20 cellular contexts compared by ENCODE assay signal in the genomic region with DNA sequence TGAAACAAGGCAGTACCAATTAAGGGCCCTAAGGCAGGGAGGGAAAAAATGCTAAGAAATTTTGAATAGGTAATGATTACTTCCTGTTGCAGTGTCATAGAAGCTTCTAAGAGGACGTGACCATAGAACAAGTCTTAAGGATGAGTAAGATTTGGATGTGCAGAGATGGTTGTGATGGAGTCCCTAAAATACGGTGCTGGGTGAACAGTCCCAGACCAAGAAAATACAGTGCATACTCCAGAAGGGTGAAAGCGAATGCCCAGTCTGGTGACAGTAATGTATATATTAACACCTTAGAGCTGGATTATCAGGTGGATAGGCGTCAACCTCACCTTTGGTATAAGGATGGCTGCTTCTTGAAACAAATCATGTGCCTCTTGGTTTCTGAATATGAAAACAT.
DNase-seq lines count a peak whose midpoint lies in the region; ATAC-seq, FAIRE-seq and TF ChIP-seq lines count a peak whose summit lies in the region.
"Had no signal": no experiment of that assay in that cellular context is flagged by ENCODE, and none has a peak within 500 bp of the region (broad histone marks: within the 10 kb centered on the region; RNA-seq: fewer than 3 reads in every experiment).

No MANE protein-coding gene starts in this region.

- RAD21 ChIA-PET in GM12878 (lab: Charles Lee; ENCODE audit: unreplicated experiment), result interaction anchor here (1.0 to 1.5 kb wide), 6 partner anchors 18 to 180 kb away, joined by 3 to 4 read pairs (median 3); no protein-coding TSS in a partner anchor

- ATAC-seq in activated CD4-positive, alpha-beta T cell treated with anti-CD3 and anti-CD28 coated beads for 36 hours, result peak; percentile 61
- ATAC-seq in GM19397 (IDR thresholded peaks at IDR 0.05; ENCODE audit: unreplicated experiment) (peak; percentile 35), HG02973 (IDR thresholded peaks at IDR 0.05; ENCODE audit: unreplicated experiment) (peak; percentile 24), GM12878 (no peak), upper lobe of right lung (no peak)
- ATAC-seq: A549, gastroesophageal sphincter had no signal

- no peaks in the 10 kb centered on the region for H3K79me2 ChIP-seq in GM12878 (ENCODE audit: control insufficient read depth, insufficient read depth, low read length)

- BruUV-seq in GM12878 (replicated peaks; lab: Mats Ljungman, UMichigan), result no TSS peak

- no peak overlapping the region for H3K4me3 ChIP-seq in GM12878
- H3K4me3 ChIP-seq in upper lobe of right lung, result no peak overlapping the region
- H3K4me3 ChIP-seq: A549, adrenal gland, gastroesophageal sphincter, HAP-1, tibial nerve had no signal

- 50% methylated on average over 4 of the region's 4 CpGs for WGBS in GM12878 (ENCODE audit: insufficient coverage, insufficient replicate concordance, low lambda C conversion rate, missing lambda C conversion rate)

- H2AFZ ChIP-seq in GM12878 (ENCODE audit: control insufficient read depth, low read depth, low read length), result no peak overlapping the region

- H3K27ac Mint-ChIP-seq in activated CD4-positive, alpha-beta T cell treated with anti-CD3 and anti-CD28 coated beads for 36 hours, result peak overlapping the region; percentile 88
- H3K27ac Mint-ChIP-seq: immature natural killer cell; natural killer cell treated with Interleukin-12 subunit alpha and Interleukin-12 subunit beta and Interleukin-15 and Interleukin-18, amount 100 ng/mL, for 72 hours had no signal

- no peak overlapping the region for H3K9ac ChIP-seq in GM12878 (ENCODE audit: control insufficient read depth, insufficient read depth, low read length)

- no peak overlapping the region for H3K27ac ChIP-seq in GM12878 (ENCODE audit: control insufficient read depth, insufficient read depth)
- H3K27ac ChIP-seq in upper lobe of right lung, result no peak overlapping the region
- H3K27ac ChIP-seq: A549, adrenal gland, gastroesophageal sphincter, tibial nerve had no signal

- SMC1A ChIA-PET in GM12878 (lab: Charles Lee; ENCODE audit: uncharacterized antibody, unreplicated experiment), result interaction anchor here (0.6 to 2.2 kb wide), 17 partner anchors 10 to 448 kb away, joined by 3 to 9 read pairs (median 3); no protein-coding TSS in a partner anchor

- no peak for TF ChIP-seq RAD21 in GM12878 (IDR thresholded peaks at IDR 0.05; ENCODE audit: insufficient read depth, low read depth, low read length)

- POLR2A ChIA-PET in activated CD4-positive, alpha-beta T cell treated with anti-CD3 and anti-CD28 coated beads for 36 hours (lab: Charles Lee), result interaction anchor here (0.7 to 1.5 kb wide), 3 partner anchors 42 to 225 kb away, joined by 4 to 6 read pairs (median 4); no protein-coding TSS in a partner anchor
- POLR2A ChIA-PET in GM12878 (lab: Charles Lee), result interaction anchor here (1.4 kb wide), 1 partner anchor 34 kb away, joined by 4 read pairs; no protein-coding TSS in a partner anchor

- no peak for DNase-seq in activated CD4-positive, alpha-beta T cell treated with anti-CD3 and anti-CD28 coated beads for 36 hours
- DNase-seq in activated CD4-positive, alpha-beta T cell treated with anti-CD3 and anti-CD28 coated beads, Interleukin-2, amount 50 U/mL, for 4 hours, result no peak
- DNase-seq in GM12878 (ENCODE audit: low read depth, low spot score), result no peak
- DNase-seq in upper lobe of right lung, result no peak
- DNase-seq in NCI-H1930 (lab: John Stamatoyannopoulos, UW), result no peak
- no peak for DNase-seq in nucleus accumbens (lab: John Stamatoyannopoulos, UW)
- DNase-seq: adrenal gland; CD4-positive, CD25-positive, alpha-beta regulatory T cell; cerebellar nuclear complex; immature natural killer cell; IMR-90; NCI-H774; RPMI8226 had no signal

- H3K36me3 ChIP-seq in GM12878 (ENCODE audit: control insufficient read depth in 2 of 2, insufficient read depth in 2 of 2, low read length in 1 of 2), result no peaks in the 10 kb centered on the region
- no peaks in the 10 kb centered on the region for H3K36me3 ChIP-seq in upper lobe of right lung
- H3K36me3 ChIP-seq: adrenal gland, gastroesophageal sphincter, HAP-1, tibial nerve had no signal

- no peaks in the 10 kb centered on the region for H4K20me1 ChIP-seq in GM12878 (ENCODE audit: control insufficient read depth, insufficient read depth)

- in situ Hi-C loops in GM12878 (cut with MboI), result no loop called here

- H3K4me3 Mint-ChIP-seq in activated CD4-positive, alpha-beta T cell treated with anti-CD3 and anti-CD28 coated beads for 36 hours, result no peak overlapping the region
- H3K4me3 Mint-ChIP-seq: CD4-positive, CD25-positive, alpha-beta regulatory T cell; immature natural killer cell; natural killer cell treated with Interleukin-12 subunit alpha and Interleukin-12 subunit beta and Interleukin-15 and Interleukin-18, amount 100 ng/mL, for 72 hours had no signal

- peaks cover 35% of the 10 kb centered on the region for H3K4me1 Mint-ChIP-seq in activated CD4-positive, alpha-beta T cell treated with anti-CD3 and anti-CD28 coated beads for 36 hours
- H3K4me1 Mint-ChIP-seq: immature natural killer cell had no signal

- H3K4me1 ChIP-seq in GM12878 (ENCODE audit: control insufficient read depth, insufficient read depth, low read length) (no peaks in the 10 kb centered on the region), upper lobe of right lung (no peaks in the 10 kb centered on the region)
- H3K4me1 ChIP-seq: A549, adrenal gland, gastroesophageal sphincter, HAP-1, tibial nerve had no signal

- no peaks in the 10 kb centered on the region for H3K27me3 Mint-ChIP-seq in activated CD4-positive, alpha-beta T cell treated with anti-CD3 and anti-CD28 coated beads for 36 hours
- H3K27me3 Mint-ChIP-seq: CD4-positive, CD25-positive, alpha-beta regulatory T cell had no signal

- no peak for TF ChIP-seq CTCF in GM12878 (IDR thresholded peaks at IDR 0.05 in 2 of 3, conservative IDR thresholded peaks at IDR 0.05 in 1 of 3; ENCODE audit: control insufficient read depth in 2 of 3, extremely low read depth in 1 of 3, insufficient read depth in 1 of 3, low read depth in 3 of 3, low read length in 3 of 3)
- no peak for TF ChIP-seq CTCF in upper lobe of right lung (IDR thresholded peaks at IDR 0.05)

- no peak for TF ChIP-seq POLR2A in GM12878 (IDR thresholded peaks at IDR 0.05; ENCODE audit: low read depth, low read length)

- H3K9me3 ChIP-seq in GM12878 (replicated peaks; ENCODE audit: control insufficient read depth, insufficient read depth, low read length) (no peaks in the 10 kb centered on the region; the same call in 1 of the 3 replicates), upper lobe of right lung (no peaks in the 10 kb centered on the region)
- H3K9me3 ChIP-seq: A549, adrenal gland, HAP-1 had no signal

- peaks cover 7% of the 10 kb centered on the region for H3K36me3 Mint-ChIP-seq in activated CD4-positive, alpha-beta T cell treated with anti-CD3 and anti-CD28 coated beads for 36 hours (ENCODE audit: low read depth)
- H3K36me3 Mint-ChIP-seq: immature natural killer cell; natural killer cell treated with Interleukin-12 subunit alpha and Interleukin-12 subunit beta and Interleukin-15 and Interleukin-18, amount 100 ng/mL, for 72 hours had no signal

- CTCF ChIA-PET in activated CD4-positive, alpha-beta T cell treated with anti-CD3 and anti-CD28 coated beads for 36 hours (lab: Charles Lee), result interaction anchor here (0.6 to 2.3 kb wide), 4 partner anchors 17 to 790 kb away, joined by 3 to 7 read pairs (median 3); no protein-coding TSS in a partner anchor
- CTCF ChIA-PET in GM12878 (lab: Yijun Ruan, JAX), result interaction anchor here (0.5 to 2.2 kb wide), 4 partner anchors 17 to 694 kb away, joined by 3 to 7 read pairs (median 5); no protein-coding TSS in a partner anchor

- FAIRE-seq in GM12878 (lab: Jason Lieb, UNC), result peak; percentile 68
- FAIRE-seq: A549 had no signal

- intact Hi-C loops in activated CD4-positive, alpha-beta T cell treated with anti-CD3 and anti-CD28 coated beads for 36 hours (cut with DNase I, micrococcal nuclease), result loop anchor here (1.0 to 10.0 kb wide), 14 partner anchors 34 to 741 kb away; no protein-coding TSS in a partner anchor
- intact Hi-C loops in GM12878 (cut with micrococcal nuclease; ENCODE audit: unreplicated experiment), result no loop called here
- intact Hi-C loops in upper lobe of right lung (cut with DNase I), result no loop called here

- H3K27me3 ChIP-seq in GM12878 (replicated peaks in 1 of 2; ENCODE audit: control insufficient read depth in 2 of 2, insufficient read depth in 2 of 2, low read length in 1 of 2) (no peaks in the 10 kb centered on the region), upper lobe of right lung (no peaks in the 10 kb centered on the region)
- H3K27me3 ChIP-seq: adrenal gland, gastroesophageal sphincter, tibial nerve had no signal

- peaks cover 10% of the 10 kb centered on the region for H3K9me3 Mint-ChIP-seq in activated CD4-positive, alpha-beta T cell treated with anti-CD3 and anti-CD28 coated beads for 36 hours (ENCODE audit: low read depth)

- H3K4me2 ChIP-seq in GM12878 (ENCODE audit: control insufficient read depth, insufficient read depth), result 0 out of 2 replicates have a peak overlapping the region, but pooled peaks have one; percentile 19
- H3K4me2 ChIP-seq: A549 had no signal

- TF ChIP-seq EP300 in GM12878 (IDR thresholded peaks at IDR 0.05; ENCODE audit: borderline replicate concordance in 1 of 2, control insufficient read depth in 1 of 2, low read depth in 2 of 2, low read length in 2 of 2), result no peak

TF ChIP-seq in GM12878, 131 proteins besides CTCF, POLR2A, EP300 and RAD21 (continues in another document):
- TF ChIP-seq HDAC6 (IDR thresholded peaks at IDR 0.05; ENCODE audit: unreplicated experiment) (no peak), SMARCA5 (IDR thresholded peaks at IDR 0.05) (no peak), EGR1 (IDR thresholded peaks at IDR 0.05; ENCODE audit: borderline replicate concordance in 1 of 2, low read depth in 2 of 2, low read length in 2 of 2) (no peak), ETV6 (conservative IDR thresholded peaks at IDR 0.05 in 1 of 2, IDR thresholded peaks at IDR 0.05 in 1 of 2; ENCODE audit: borderline replicate concordance in 1 of 2, low read depth in 1 of 2) (peak in 1 of 2 experiments; percentile 4; a peak in 1 of 4 replicates)

Comparison
In these comparisons a context has a peak if more than half of its experiments do, and no peak if none do; other contexts are left out.
1. ATAC-seq: peak in activated CD4-positive, alpha-beta T cell treated with anti-CD3 and anti-CD28 coated beads for 36 hours (single experiment), GM19397 (single experiment) and HG02973 (single experiment); none in GM12878 (single experiment) and upper lobe of right lung (single experiment).
2. intact Hi-C loops: an anchor here in activated CD4-positive, alpha-beta T cell treated with anti-CD3 and anti-CD28 coated beads for 36 hours (1.0 to 10.0 kb wide); none called in GM12878 and upper lobe of right lung.